In genomic region chr1:167563579-167564246, GRCh38 we compare ENCODE assay signal across 3 cellular contexts.
TF ChIP-seq lines count a peak whose summit lies in the region.

No MANE protein-coding gene starts in this region.

TF ChIP-seq in HEK293, 187 proteins besides CTCF, POLR2A, EP300 and RAD21 (continues in another document):
- no peak for TF ChIP-seq ZNF155 (tag by site-specific recombination; IDR thresholded peaks at IDR 0.05)
- TF ChIP-seq ZNF596 (tag by site-specific recombination; IDR thresholded peaks at IDR 0.05): no peak
- no peak for TF ChIP-seq MEIS1 (CRISPR knock-in tag; IDR thresholded peaks at IDR 0.05; ENCODE audit: borderline replicate concordance)
- no peak for TF ChIP-seq ZBTB49 (tag by site-specific recombination; IDR thresholded peaks at IDR 0.05; ENCODE audit: low read depth)
- peak; percentile 53; the same call in 1 of the 2 replicates for TF ChIP-seq OSR2 (tag by site-specific recombination; IDR thresholded peaks at IDR 0.05)
- TF ChIP-seq ZNF23 (tag by site-specific recombination; IDR thresholded peaks at IDR 0.05; ENCODE audit: borderline replicate concordance): no peak
- TF ChIP-seq ZNF660 (tag by site-specific recombination; IDR thresholded peaks at IDR 0.05): peak; percentile 75; the same call in 1 of the 2 replicates
- TF ChIP-seq ZFP41 (tag by site-specific recombination; IDR thresholded peaks at IDR 0.05; ENCODE audit: borderline replicate concordance): no peak
- TF ChIP-seq, protein P1, sequence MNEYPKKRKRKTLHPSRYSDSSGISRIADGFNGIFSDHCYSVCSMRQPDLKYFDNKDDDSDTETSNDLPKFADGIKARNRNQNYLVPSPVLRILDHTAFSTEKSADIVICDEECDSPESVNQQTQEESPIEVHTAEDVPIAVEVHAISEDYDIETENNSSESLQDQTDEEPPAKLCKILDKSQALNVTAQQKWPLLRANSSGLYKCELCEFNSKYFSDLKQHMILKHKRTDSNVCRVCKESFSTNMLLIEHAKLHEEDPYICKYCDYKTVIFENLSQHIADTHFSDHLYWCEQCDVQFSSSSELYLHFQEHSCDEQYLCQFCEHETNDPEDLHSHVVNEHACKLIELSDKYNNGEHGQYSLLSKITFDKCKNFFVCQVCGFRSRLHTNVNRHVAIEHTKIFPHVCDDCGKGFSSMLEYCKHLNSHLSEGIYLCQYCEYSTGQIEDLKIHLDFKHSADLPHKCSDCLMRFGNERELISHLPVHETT (tag by site-specific recombination; IDR thresholded peaks at IDR 0.05): no peak
- TF ChIP-seq ZFP69B (tag by site-specific recombination; IDR thresholded peaks at IDR 0.05): peak; percentile 45; the same call in 1 of the 2 replicates
- TF ChIP-seq, protein P2, sequence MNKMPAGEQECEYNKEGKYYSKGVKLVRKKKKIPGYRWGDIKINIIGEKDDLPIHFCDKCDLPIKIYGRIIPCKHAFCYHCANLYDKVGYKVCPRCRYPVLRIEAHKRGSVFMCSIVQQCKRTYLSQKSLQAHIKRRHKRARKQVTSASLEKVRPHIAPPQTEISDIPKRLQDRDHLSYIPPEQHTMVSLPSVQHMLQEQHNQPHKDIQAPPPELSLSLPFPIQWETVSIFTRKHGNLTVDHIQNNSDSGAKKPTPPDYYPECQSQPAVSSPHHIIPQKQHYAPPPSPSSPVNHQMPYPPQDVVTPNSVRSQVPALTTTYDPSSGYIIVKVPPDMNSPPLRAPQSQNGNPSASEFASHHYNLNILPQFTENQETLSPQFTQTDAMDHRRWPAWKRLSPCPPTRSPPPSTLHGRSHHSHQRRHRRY (tag by site-specific recombination; IDR thresholded peaks at IDR 0.05): no peak
- TF ChIP-seq, protein P3, sequence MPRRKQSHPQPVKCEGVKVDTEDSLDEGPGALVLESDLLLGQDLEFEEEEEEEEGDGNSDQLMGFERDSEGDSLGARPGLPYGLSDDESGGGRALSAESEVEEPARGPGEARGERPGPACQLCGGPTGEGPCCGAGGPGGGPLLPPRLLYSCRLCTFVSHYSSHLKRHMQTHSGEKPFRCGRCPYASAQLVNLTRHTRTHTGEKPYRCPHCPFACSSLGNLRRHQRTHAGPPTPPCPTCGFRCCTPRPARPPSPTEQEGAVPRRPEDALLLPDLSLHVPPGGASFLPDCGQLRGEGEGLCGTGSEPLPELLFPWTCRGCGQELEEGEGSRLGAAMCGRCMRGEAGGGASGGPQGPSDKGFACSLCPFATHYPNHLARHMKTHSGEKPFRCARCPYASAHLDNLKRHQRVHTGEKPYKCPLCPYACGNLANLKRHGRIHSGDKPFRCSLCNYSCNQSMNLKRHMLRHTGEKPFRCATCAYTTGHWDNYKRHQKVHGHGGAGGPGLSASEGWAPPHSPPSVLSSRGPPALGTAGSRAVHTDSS (tag by site-specific recombination; IDR thresholded peaks at IDR 0.05): no peak
- no peak for TF ChIP-seq ZNF354C (tag by site-specific recombination; IDR thresholded peaks at IDR 0.05; ENCODE audit: borderline replicate concordance, low read depth)

TF ChIP-seq in K562, 482 proteins besides CTCF, POLR2A, EP300 and RAD21 (continues in another document):
- TF ChIP-seq SMAD4 (CRISPR knock-in tag; conservative IDR thresholded peaks at IDR 0.05): peak; percentile 14; the same call in 1 of the 2 replicates
- no peak for TF ChIP-seq POU5F1 (IDR thresholded peaks at IDR 0.05; ENCODE audit: borderline replicate concordance, low read depth, low read length, partially characterized antibody)
- no peak for TF ChIP-seq FOXJ2 (tag; IDR thresholded peaks at IDR 0.05)
- peak; percentile 72 for TF ChIP-seq SOX6 (IDR thresholded peaks at IDR 0.05)
- TF ChIP-seq SMARCE1 (IDR thresholded peaks at IDR 0.05): peak; percentile 45; the same call in 1 of the 2 replicates
- TF ChIP-seq PBX2 (CRISPR knock-in tag; IDR thresholded peaks at IDR 0.05; ENCODE audit: low read depth): no peak
- peak; percentile 37; the same call in 1 of the 2 replicates for TF ChIP-seq PBX2 (tag; conservative IDR thresholded peaks at IDR 0.05; ENCODE audit: low read depth)
- TF ChIP-seq, protein P4, sequence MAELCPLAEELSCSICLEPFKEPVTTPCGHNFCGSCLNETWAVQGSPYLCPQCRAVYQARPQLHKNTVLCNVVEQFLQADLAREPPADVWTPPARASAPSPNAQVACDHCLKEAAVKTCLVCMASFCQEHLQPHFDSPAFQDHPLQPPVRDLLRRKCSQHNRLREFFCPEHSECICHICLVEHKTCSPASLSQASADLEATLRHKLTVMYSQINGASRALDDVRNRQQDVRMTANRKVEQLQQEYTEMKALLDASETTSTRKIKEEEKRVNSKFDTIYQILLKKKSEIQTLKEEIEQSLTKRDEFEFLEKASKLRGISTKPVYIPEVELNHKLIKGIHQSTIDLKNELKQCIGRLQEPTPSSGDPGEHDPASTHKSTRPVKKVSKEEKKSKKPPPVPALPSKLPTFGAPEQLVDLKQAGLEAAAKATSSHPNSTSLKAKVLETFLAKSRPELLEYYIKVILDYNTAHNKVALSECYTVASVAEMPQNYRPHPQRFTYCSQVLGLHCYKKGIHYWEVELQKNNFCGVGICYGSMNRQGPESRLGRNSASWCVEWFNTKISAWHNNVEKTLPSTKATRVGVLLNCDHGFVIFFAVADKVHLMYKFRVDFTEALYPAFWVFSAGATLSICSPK (IDR thresholded peaks at IDR 0.05; ENCODE audit: borderline replicate concordance): no peak
- TF ChIP-seq SMARCA4 (IDR thresholded peaks at IDR 0.05): peak; percentile 61; the same call in 1 of the 2 replicates
- no peak for TF ChIP-seq MCM5 (IDR thresholded peaks at IDR 0.05; ENCODE audit: low read depth)
- TF ChIP-seq SMAD1 (IDR thresholded peaks at IDR 0.05; ENCODE audit: low read depth, low read length, partially characterized antibody): peak; percentile 65
- TF ChIP-seq SAFB2 (IDR thresholded peaks at IDR 0.05; ENCODE audit: borderline replicate concordance, low read depth, low read length, severe bottlenecking): no peak
- peak; percentile 35; the same call in 1 of the 2 replicates for TF ChIP-seq JUN (IDR thresholded peaks at IDR 0.05; ENCODE audit: borderline replicate concordance, low read depth, low read length)
- TF ChIP-seq JUN (CRISPR knock-in tag; IDR thresholded peaks at IDR 0.05; ENCODE audit: borderline replicate concordance): no peak
- TF ChIP-seq BHLHE40 (IDR thresholded peaks at IDR 0.05; ENCODE audit: low read length): peak; percentile 10; the same call in 1 of the 2 replicates

TF ChIP-seq in WTC11, 78 proteins besides CTCF, POLR2A, EP300 and RAD21:
- TF ChIP-seq TEAD4 (CRISPR knock-in tag; IDR thresholded peaks at IDR 0.05): no peak
- no peak for TF ChIP-seq HMGA2 (CRISPR knock-in tag; IDR thresholded peaks at IDR 0.05)
- TF ChIP-seq, protein P5, sequence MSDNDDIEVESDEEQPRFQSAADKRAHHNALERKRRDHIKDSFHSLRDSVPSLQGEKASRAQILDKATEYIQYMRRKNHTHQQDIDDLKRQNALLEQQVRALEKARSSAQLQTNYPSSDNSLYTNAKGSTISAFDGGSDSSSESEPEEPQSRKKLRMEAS (CRISPR knock-in tag; IDR thresholded peaks at IDR 0.05): no peak
- TF ChIP-seq GRHL2 (CRISPR knock-in tag; IDR thresholded peaks at IDR 0.05; ENCODE audit: insufficient replicate concordance, severe bottlenecking): no peak
- TF ChIP-seq SMAD3 (CRISPR knock-in tag; IDR thresholded peaks at IDR 0.05; ENCODE audit: borderline replicate concordance): no peak
- TF ChIP-seq SP1 (CRISPR knock-in tag; conservative IDR thresholded peaks at IDR 0.05): no peak
- no peak for TF ChIP-seq NR2C2 (CRISPR knock-in tag; IDR thresholded peaks at IDR 0.05)
- TF ChIP-seq, protein P6, sequence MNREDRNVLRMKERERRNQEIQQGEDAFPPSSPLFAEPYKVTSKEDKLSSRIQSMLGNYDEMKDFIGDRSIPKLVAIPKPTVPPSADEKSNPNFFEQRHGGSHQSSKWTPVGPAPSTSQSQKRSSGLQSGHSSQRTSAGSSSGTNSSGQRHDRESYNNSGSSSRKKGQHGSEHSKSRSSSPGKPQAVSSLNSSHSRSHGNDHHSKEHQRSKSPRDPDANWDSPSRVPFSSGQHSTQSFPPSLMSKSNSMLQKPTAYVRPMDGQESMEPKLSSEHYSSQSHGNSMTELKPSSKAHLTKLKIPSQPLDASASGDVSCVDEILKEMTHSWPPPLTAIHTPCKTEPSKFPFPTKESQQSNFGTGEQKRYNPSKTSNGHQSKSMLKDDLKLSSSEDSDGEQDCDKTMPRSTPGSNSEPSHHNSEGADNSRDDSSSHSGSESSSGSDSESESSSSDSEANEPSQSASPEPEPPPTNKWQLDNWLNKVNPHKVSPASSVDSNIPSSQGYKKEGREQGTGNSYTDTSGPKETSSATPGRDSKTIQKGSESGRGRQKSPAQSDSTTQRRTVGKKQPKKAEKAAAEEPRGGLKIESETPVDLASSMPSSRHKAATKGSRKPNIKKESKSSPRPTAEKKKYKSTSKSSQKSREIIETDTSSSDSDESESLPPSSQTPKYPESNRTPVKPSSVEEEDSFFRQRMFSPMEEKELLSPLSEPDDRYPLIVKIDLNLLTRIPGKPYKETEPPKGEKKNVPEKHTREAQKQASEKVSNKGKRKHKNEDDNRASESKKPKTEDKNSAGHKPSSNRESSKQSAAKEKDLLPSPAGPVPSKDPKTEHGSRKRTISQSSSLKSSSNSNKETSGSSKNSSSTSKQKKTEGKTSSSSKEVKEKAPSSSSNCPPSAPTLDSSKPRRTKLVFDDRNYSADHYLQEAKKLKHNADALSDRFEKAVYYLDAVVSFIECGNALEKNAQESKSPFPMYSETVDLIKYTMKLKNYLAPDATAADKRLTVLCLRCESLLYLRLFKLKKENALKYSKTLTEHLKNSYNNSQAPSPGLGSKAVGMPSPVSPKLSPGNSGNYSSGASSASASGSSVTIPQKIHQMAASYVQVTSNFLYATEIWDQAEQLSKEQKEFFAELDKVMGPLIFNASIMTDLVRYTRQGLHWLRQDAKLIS (CRISPR knock-in tag; IDR thresholded peaks at IDR 0.05; ENCODE audit: borderline replicate concordance): no peak
- no peak for TF ChIP-seq IRF1 (CRISPR knock-in tag; IDR thresholded peaks at IDR 0.05)
- no peak for TF ChIP-seq ZNF121 (CRISPR knock-in tag; IDR thresholded peaks at IDR 0.05)
- no peak for TF ChIP-seq ZNF425 (CRISPR knock-in tag; conservative IDR thresholded peaks at IDR 0.05)
- no peak for TF ChIP-seq PRRX2 (CRISPR knock-in tag; IDR thresholded peaks at IDR 0.05)
- TF ChIP-seq, protein P7, sequence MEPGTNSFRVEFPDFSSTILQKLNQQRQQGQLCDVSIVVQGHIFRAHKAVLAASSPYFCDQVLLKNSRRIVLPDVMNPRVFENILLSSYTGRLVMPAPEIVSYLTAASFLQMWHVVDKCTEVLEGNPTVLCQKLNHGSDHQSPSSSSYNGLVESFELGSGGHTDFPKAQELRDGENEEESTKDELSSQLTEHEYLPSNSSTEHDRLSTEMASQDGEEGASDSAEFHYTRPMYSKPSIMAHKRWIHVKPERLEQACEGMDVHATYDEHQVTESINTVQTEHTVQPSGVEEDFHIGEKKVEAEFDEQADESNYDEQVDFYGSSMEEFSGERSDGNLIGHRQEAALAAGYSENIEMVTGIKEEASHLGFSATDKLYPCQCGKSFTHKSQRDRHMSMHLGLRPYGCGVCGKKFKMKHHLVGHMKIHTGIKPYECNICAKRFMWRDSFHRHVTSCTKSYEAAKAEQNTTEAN (CRISPR knock-in tag; IDR thresholded peaks at IDR 0.05): no peak
- no peak for TF ChIP-seq USF1 (CRISPR knock-in tag; IDR thresholded peaks at IDR 0.05)
- TF ChIP-seq ZNF532 (CRISPR knock-in tag; IDR thresholded peaks at IDR 0.05; ENCODE audit: borderline replicate concordance): no peak
- TF ChIP-seq FOXK1 (CRISPR knock-in tag; IDR thresholded peaks at IDR 0.05): no peak
